In genomic region chr13:23610187-23610576, GRCh38 we compare ENCODE assay signal across 11 cellular contexts. TPM values are rescaled to one million over a fixed set of nuclear protein-coding genes. Genes with fewer than 3 reads are reported as not detected.
A peak's percentile ranks its signal among the peaks of the same experiment; 100 is the strongest.
DNase-seq lines count a peak whose midpoint lies in the region; ATAC-seq, FAIRE-seq and TF ChIP-seq lines count a peak whose summit lies in the region.
"Had no signal": no experiment of that assay in that cellular context is flagged by ENCODE, and none has a peak within 500 bp of the region (broad histone marks: within the 10 kb centered on the region; RNA-seq: fewer than 3 reads in every experiment).

No MANE protein-coding gene starts in this region.

- H3K56ac ChIP-seq in H9 (ENCODE audit: insufficient read length, low read depth, low read length): no peak overlapping the region

- H2BK120ac ChIP-seq in H9 (ENCODE audit: low read depth, low read length, poor library complexity, severe bottlenecking): no peak overlapping the region

- H3K9me3 ChIP-seq in HepG2 (ENCODE audit: low read length): no peaks in the 10 kb centered on the region
- H3K9me3 ChIP-seq in upper lobe of left lung: no peaks in the 10 kb centered on the region
- H3K9me3 ChIP-seq in H9 (ENCODE audit: control insufficient read depth, low read depth, low read length): no peaks in the 10 kb centered on the region

- no peaks in the 10 kb centered on the region for H3K9me3 Mint-ChIP-seq in activated B cell treated with CpG ODN at 0.5 μM for 24 hours
- no peaks in the 10 kb centered on the region for H3K9me3 Mint-ChIP-seq in H9

- TF ChIP-seq RAD21 in HepG2 (CRISPR knock-in tag; IDR thresholded peaks at IDR 0.05): no peak

- H3K23ac ChIP-seq in H9 (ENCODE audit: insufficient read length, low read depth, low read length): no peak overlapping the region

- H4K91ac ChIP-seq in H9 (ENCODE audit: insufficient read length, low read depth, low read length): no peak overlapping the region

- H3K4me2 ChIP-seq in HepG2 (ENCODE audit: low read depth, low read length) (peak overlapping the region; percentile 57), H9 (ENCODE audit: insufficient read depth, insufficient read length, low read length) (no peak overlapping the region)

- H3K14ac ChIP-seq in H9 (ENCODE audit: insufficient read depth, low read length): no peak overlapping the region

- H3K27ac Mint-ChIP-seq in activated B cell treated with CpG ODN at 0.5 μM for 24 hours (no peak overlapping the region), H9 (peak overlapping the region in 1 of 3 experiments; percentile 59; a peak in 2 of 7 replicates)

- peak overlapping the region in 2 of 3 experiments; percentile 11 to 15; a peak in 1 of 6 replicates for H3K4me3 ChIP-seq in HepG2 (replicated peaks in 1 of 3; ENCODE audit: insufficient read depth in 1 of 3, low read depth in 2 of 3, low read length in 3 of 3)
- peak overlapping the region in 1 of 4 donors; percentile 12 for H3K4me3 ChIP-seq in upper lobe of left lung

- no peaks in the 10 kb centered on the region for H3K23me2 ChIP-seq in H9 (ENCODE audit: insufficient read length, low read depth, low read length, poor library complexity, severe bottlenecking)

- DNase-seq in SHP77 treated with DMSO at 0.1 percent for 48 hours (lab: John Stamatoyannopoulos, UW) (peak; percentile 19), SHP77 (lab: John Stamatoyannopoulos, UW) (no peak), activated B cell treated with CpG ODN at 0.5 μM for 24 hours (no peak), HepG2 (ENCODE audit: low spot score) (peak; percentile 76), upper lobe of left lung (no peak), NCI-H2081 treated with DMSO at 0.1 percent for 48 hours (lab: John Stamatoyannopoulos, UW) (no peak), H9 (no peak)
- DNase-seq: activated CD4-positive, alpha-beta T cell treated with anti-CD3 and anti-CD28 coated beads for 4 hours; NCI-H2227 treated with DMSO at 0.1 percent for 48 hours had no signal

- H3K79me1 ChIP-seq in H9 (ENCODE audit: insufficient read depth, low read depth, low read length, poor library complexity, severe bottlenecking): no peaks in the 10 kb centered on the region

- intact Hi-C loops in activated B cell treated with CpG ODN at 0.5 μM for 24 hours (cut with micrococcal nuclease) (no loop called here), HepG2 (cut with micrococcal nuclease; ENCODE audit: unreplicated experiment) (no loop called here)

- peak overlapping the region; percentile 17; the same call in 1 of the 2 replicates for H3K9ac ChIP-seq in HepG2 (ENCODE audit: insufficient read depth, low read depth, low read length)
- no peak overlapping the region for H3K9ac ChIP-seq in H9 (ENCODE audit: extremely low read depth, insufficient read length, low read length)

- 0% methylated on average over 1 of the region's 1 CpG for WGBS in HepG2 (ENCODE audit: low lambda C conversion rate)
- 20 to 29% methylated on average over 1 of the region's 1 CpG for WGBS in upper lobe of left lung, 2 donors
- no CpG with 5 or more reads among the region's 1 CpG for WGBS in H9 (ENCODE audit: extremely low coverage, insufficient read length, low lambda C conversion rate)

- peak overlapping the region; percentile 81 for H3K27ac ChIP-seq in HepG2 (ENCODE audit: extremely low read length, insufficient read depth, low read length)
- peak overlapping the region in 3 of 4 donors; percentile 53 to 74 (median 60) for H3K27ac ChIP-seq in upper lobe of left lung
- no peak overlapping the region for H3K27ac ChIP-seq in H9 (ENCODE audit: insufficient read length, low read depth, low read length)

- H3K4me3 Mint-ChIP-seq in activated B cell treated with CpG ODN at 0.5 μM for 24 hours (peak overlapping the region; percentile 77), H9 (no peak overlapping the region)

- H3T11ph ChIP-seq in H9 (ENCODE audit: low read length): no peak overlapping the region

- H3K36me3 Mint-ChIP-seq in activated B cell treated with CpG ODN at 0.5 μM for 24 hours (ENCODE audit: low read depth) (no peaks in the 10 kb centered on the region), H9 (ENCODE audit: insufficient read depth in 1 of 3, low read depth in 3 of 3) (no peaks in the 10 kb centered on the region)

- H4K5ac ChIP-seq in H9 (ENCODE audit: insufficient read length, low read depth, low read length): no peak overlapping the region

- H2BK5ac ChIP-seq in H9 (ENCODE audit: insufficient read length, low read length): no peak overlapping the region

- no peak overlapping the region for H2BK15ac ChIP-seq in H9 (ENCODE audit: low read depth, low read length)

- H2AK5ac ChIP-seq in H9 (ENCODE audit: insufficient read length, low read length): no peak overlapping the region

- TF ChIP-seq EP300 in HepG2 (IDR thresholded peaks at IDR 0.05; ENCODE audit: low read depth in 2 of 2, low read length in 2 of 2) (peak in 1 of 2 experiments; percentile 63; a peak in 2 of 4 replicates), HepG2 (CRISPR knock-in tag; IDR thresholded peaks at IDR 0.05; ENCODE audit: borderline replicate concordance) (no peak; the same call in 1 of the 2 replicates), upper lobe of left lung (IDR thresholded peaks at IDR 0.05) (no peak)

- no peaks in the 10 kb centered on the region for H4K20me1 ChIP-seq in HepG2 (ENCODE audit: insufficient read depth, low read length)
- no peaks in the 10 kb centered on the region for H4K20me1 ChIP-seq in H9 (ENCODE audit: control insufficient read depth, insufficient read depth, insufficient read length)

- no peaks in the 10 kb centered on the region for H3K27me3 ChIP-seq in HepG2 (ENCODE audit: control insufficient read depth in 1 of 2, insufficient read depth in 2 of 2, low read length in 2 of 2)
- H3K27me3 ChIP-seq in upper lobe of left lung: no peaks in the 10 kb centered on the region
- no peaks in the 10 kb centered on the region for H3K27me3 ChIP-seq in H9 (ENCODE audit: insufficient read depth, low read length)

- POLR2A ChIA-PET in activated B cell treated with CpG ODN at 0.5 μM for 24 hours (lab: Charles Lee) (no interaction called here), HepG2 (lab: Yijun Ruan, JAX) (interaction anchor here (0.9 to 2.0 kb wide), 3 partner anchors 10 to 22 kb away, joined by 4 to 6 read pairs (median 5); no protein-coding TSS in a partner anchor)

- TF ChIP-seq CTCF in activated B cell treated with CpG ODN at 0.5 μM for 24 hours (IDR thresholded peaks at IDR 0.05) (no peak), HepG2 (CRISPR knock-in tag; IDR thresholded peaks at IDR 0.05) (no peak), upper lobe of left lung (IDR thresholded peaks at IDR 0.05) (no peak), H9 (conservative IDR thresholded peaks at IDR 0.05) (no peak)

- H4K8ac ChIP-seq in H9 (replicated peaks; ENCODE audit: insufficient read length, low read depth, low read length): no peak overlapping the region

- H3K4me1 ChIP-seq in HepG2 (ENCODE audit: insufficient read depth, low read length): peaks cover 86% of the 10 kb centered on the region
- H3K4me1 ChIP-seq in upper lobe of left lung: peaks cover 31 to 41% (median 34%) of the 10 kb centered on the region in 4 donors
- H3K4me1 ChIP-seq in H9 (ENCODE audit: insufficient read depth, low read length): 0 out of 2 replicates have a peak, but pooled peaks cover 9% of the 10 kb centered on the region

- no peak overlapping the region for H2BK12ac ChIP-seq in H9 (ENCODE audit: insufficient read length, low read depth, low read length)

- TF ChIP-seq POLR2A in HepG2 (IDR thresholded peaks at IDR 0.05; ENCODE audit: insufficient read depth in 1 of 2, low read depth in 2 of 2, low read length in 2 of 2): no peak
- no peak for TF ChIP-seq POLR2A in upper lobe of left lung (IDR thresholded peaks at IDR 0.05)

- no TSS peak for BruUV-seq in HepG2 (replicated peaks; lab: Mats Ljungman, UMichigan)

- FAIRE-seq in HepG2 (lab: Jason Lieb, UNC): peak; percentile 64

- H2AFZ ChIP-seq in HepG2 (ENCODE audit: low read length) (no peak overlapping the region), H9 (ENCODE audit: low read length) (no peak overlapping the region)

- H2BK20ac ChIP-seq in H9 (ENCODE audit: low read depth, low read length, poor library complexity, severe bottlenecking): no peak overlapping the region

- in situ Hi-C loops in HepG2 (cut with HindIII; ENCODE audit: extremely low pct_ligation_motif_present, low pct_unique_long_range_greater_than_20kb): no loop called here

- CTCF ChIA-PET in activated B cell treated with CpG ODN at 0.5 μM for 24 hours (lab: Charles Lee): no interaction called here
- CTCF ChIA-PET in HepG2 (lab: Yijun Ruan, JAX; ENCODE audit: low intra/inter-chr PET ratio, low total read pairs): no interaction called here

- ATAC-seq in activated B cell treated with CpG ODN at 0.5 μM for 24 hours (ENCODE audit: low read depth): no peak
- ATAC-seq in HepG2: peak; percentile 85
- peak in 1 of 2 donors; percentile 22 for ATAC-seq in upper lobe of left lung (ENCODE audit: low FRiP score in 2 of 2)
- no peak for ATAC-seq in GM21360 (IDR thresholded peaks at IDR 0.05; ENCODE audit: unreplicated experiment)
- ATAC-seq: left colon had no signal

- H3K4me1 Mint-ChIP-seq in activated B cell treated with CpG ODN at 0.5 μM for 24 hours: peaks cover 20% of the 10 kb centered on the region
- H3K4me1 Mint-ChIP-seq in H9: peaks cover 29 to 30% of the 10 kb centered on the region in 2 experiments

- H3K79me2 ChIP-seq in HepG2 (ENCODE audit: insufficient read depth, low read length): peaks cover 17% of the 10 kb centered on the region
- H3K79me2 ChIP-seq in H9 (ENCODE audit: insufficient read depth, low read length): no peaks in the 10 kb centered on the region

- H3K27me3 Mint-ChIP-seq in activated B cell treated with CpG ODN at 0.5 μM for 24 hours (peaks cover 2% of the 10 kb centered on the region), H9 (ENCODE audit: low read depth) (no peaks in the 10 kb centered on the region)

- H3K18ac ChIP-seq in H9 (ENCODE audit: insufficient read length, low read depth, low read length): no peak overlapping the region

- H3K4ac ChIP-seq in H9 (ENCODE audit: low read depth, low read length): no peak overlapping the region

- H3K36me3 ChIP-seq in HepG2 (replicated peaks in 1 of 2; ENCODE audit: control insufficient read depth in 1 of 2, insufficient read depth in 2 of 2, low read length in 2 of 2): peaks cover 0 to 12% of the 10 kb centered on the region in 2 experiments; a peak in 3 of 5 replicates
- H3K36me3 ChIP-seq in upper lobe of left lung: no peaks in the 10 kb centered on the region

RNA-seq across cellular contexts. Expression of gene TNFRSF19, which starts 40.0 kb away (rescaled TPM):
- total RNA-seq in activated B cell treated with CpG ODN at 0.5 μM for 24 hours: not detected in 2 replicates
- 47.7 and 77.7 TPM in 2 replicates for total RNA-seq in HepG2 (2016; rRNA removed; fragmentation: Illumina TruSeq; extraction: Trizol)
- total RNA-seq in HepG2 (2016; cell fraction: cytosol; rRNA removed; fragmentation: Illumina TruSeq; extraction: Trizol; ENCODE audit: low read depth): 7.7 and 8.2 TPM in 2 replicates
- 48.1 and 76.8 TPM in 2 replicates for total RNA-seq in HepG2 (2016; cell fraction: insoluble cytoplasmic fraction; rRNA removed; fragmentation: Illumina TruSeq; extraction: Trizol)
- 25.2 and 27.9 TPM in 2 replicates for total RNA-seq in HepG2 (2016; cell fraction: membrane; rRNA removed; fragmentation: Illumina TruSeq; extraction: Trizol)
- 84.2 and 94.2 TPM in 2 replicates for total RNA-seq in HepG2 (2016; cell fraction: nucleus; rRNA removed; fragmentation: Illumina TruSeq; extraction: Trizol)
- polyA plus RNA-seq in HepG2 (2011; rRNA removed): 38.9 and 75.3 TPM in 2 replicates
- polyA plus RNA-seq in HepG2 (2011; cell fraction: cytosol; rRNA removed): 37.4 and 45.8 TPM in 2 replicates
- polyA plus RNA-seq in HepG2 (2011; cell fraction: nucleus; rRNA removed): 30.8 and 50.6 TPM in 2 replicates
- polyA plus RNA-seq in HepG2 (2012): 25.9 and 27.9 TPM in 2 replicates
- polyA plus RNA-seq in HepG2 (2016; cell fraction: cytosol; fragmentation: Illumina TruSeq; extraction: Trizol; ENCODE audit: low read depth): 2.9 TPM in 2 replicates
- polyA plus RNA-seq in HepG2 (2016; cell fraction: insoluble cytoplasmic fraction; fragmentation: Illumina TruSeq; extraction: Trizol; ENCODE audit: low read depth): 35.7 and 36.2 TPM in 2 replicates
- polyA plus RNA-seq in HepG2 (2016; cell fraction: membrane; fragmentation: Illumina TruSeq; extraction: Trizol; ENCODE audit: low read depth): 9.9 and 10.1 TPM in 2 replicates
- polyA plus RNA-seq in HepG2 (2016; cell fraction: nucleus; fragmentation: Illumina TruSeq; extraction: Trizol; ENCODE audit: insufficient read depth, low read depth): 95.3 and 95.9 TPM in 2 replicates
- polyA minus RNA-seq in HepG2 (2011; rRNA and poly(A)+ RNA removed; ENCODE audit: low replicate concordance): 0.05 and 162 TPM in 2 replicates
- polyA minus RNA-seq in HepG2 (2011; cell fraction: cytosol; rRNA and poly(A)+ RNA removed): 40.8 and 64.9 TPM in 2 replicates
- polyA minus RNA-seq in HepG2 (2011; cell fraction: nucleus; rRNA and poly(A)+ RNA removed): 47.0 and 73.8 TPM in 2 replicates
- total RNA-seq in upper lobe of left lung: 10 to 100 TPM in 5 of 6 donors, 1 to 10 TPM in 1; 7.8 to 23.5 (median 14.5) TPM
- total RNA-seq in H9 (2021): 2.5 and 2.7 TPM in 2 replicates

Comparison
In these comparisons a context has a peak if more than half of its experiments do, and no peak if none do; other contexts are left out.
1. DNase-seq: peak in SHP77 treated with DMSO at 0.1 percent for 48 hours (single experiment) and HepG2 (single experiment); none in SHP77 (0 of 2), activated B cell treated with CpG ODN at 0.5 μM for 24 hours (single experiment), upper lobe of left lung (0 of 2), NCI-H2081 treated with DMSO at 0.1 percent for 48 hours (single experiment) and H9 (single experiment).